In genomic region chr11:8262552-8263108, GRCh38 we compare ENCODE assay signal across 8 cellular contexts. TPM values are rescaled to one million over a fixed set of nuclear protein-coding genes. Genes with fewer than 3 reads are reported as not detected.
DNase-seq lines count a peak whose midpoint lies in the region; ATAC-seq and TF ChIP-seq lines count a peak whose summit lies in the region.

No MANE protein-coding gene starts in this region.

- no peak for TF ChIP-seq POLR2A in spleen (IDR thresholded peaks at IDR 0.05)

- H3K27ac ChIP-seq in ACC112 (ENCODE audit: low read depth, low read length): no peak overlapping the region
- no peak overlapping the region for H3K27ac ChIP-seq in spleen

- peak overlapping the region; percentile 76 for H3K4me3 ChIP-seq in ACC112 (ENCODE audit: low read depth, low read length)
- H3K4me3 ChIP-seq in spleen: peak overlapping the region; percentile 28 to 75 (median 48)

- TF ChIP-seq CTCF in spleen (IDR thresholded peaks at IDR 0.05 in 8 of 11, conservative IDR thresholded peaks at IDR 0.05 in 3 of 11): peak in 1 of 11 experiments; percentile 17

- WGBS in spleen, 5 donors: 0 to 4% (median 3%) methylated on average over 3 to 66 of the region's 66 CpGs

- ATAC-seq in GM18511 (IDR thresholded peaks at IDR 0.05; ENCODE audit: unreplicated experiment) (peak; percentile 50), GM18520 (IDR thresholded peaks at IDR 0.05; ENCODE audit: unreplicated experiment) (no peak)

- intact Hi-C loops in spleen (cut with DNase I; ENCODE audit: low total_unique reads): no loop called here

- in situ Hi-C loops in T47D (cut with HindIII; ENCODE audit: low pct_unique_long_range_greater_than_20kb, low sequenced_read_pairs): no loop called here

- H3K79me2 ChIP-seq in ACC112 (ENCODE audit: control insufficient read depth, insufficient read depth, low read length, unreplicated experiment): no peaks in the 10 kb centered on the region

- peak overlapping the region; percentile 32 for H2AFZ ChIP-seq in ACC112 (ENCODE audit: low read length, unreplicated experiment)

- H3K36me3 ChIP-seq in ACC112 (ENCODE audit: insufficient read depth, low read length): no peaks in the 10 kb centered on the region
- H3K36me3 ChIP-seq in spleen: no peaks in the 10 kb centered on the region

- DNase-seq in NCI-H345 treated with DMSO at 0.1 percent for 48 hours (lab: John Stamatoyannopoulos, UW; ENCODE audit: unreplicated experiment) (peak; percentile 14), T47D (ENCODE audit: low read depth in 1 of 2, low spot score in 1 of 2) (peak; percentile 53 to 54), inferior parietal cortex (ENCODE audit: extremely low spot score) (peak; percentile 12), spleen (peak; percentile 78), H4 (ENCODE audit: low spot score) (no peak)

- H3K4me1 ChIP-seq in ACC112 (ENCODE audit: control insufficient read depth, insufficient read depth, low read length, unreplicated experiment): no peaks in the 10 kb centered on the region
- peaks cover 8 to 30% (median 22%) of the 10 kb centered on the region in 6 donors for H3K4me1 ChIP-seq in spleen

- no peaks in the 10 kb centered on the region for H3K9me3 ChIP-seq in spleen

- H3K27me3 ChIP-seq in ACC112 (ENCODE audit: insufficient read depth, low read length) (peaks cover 80% of the 10 kb centered on the region), spleen (replicated peaks in 1 of 7) (peaks cover 0 to 89% (median 44%) of the 10 kb centered on the region in 7 donors)

RNA-seq across cellular contexts. Expression of gene LMO1, which starts 1.0 kb away (rescaled TPM):
- total RNA-seq in spleen: 1 to 10 TPM in 2 of 7 donors, under 1 TPM in 1, not detected in 4; 0.57 to 1.0 (median 1.0) TPM
- polyA plus RNA-seq in spleen: under 1 TPM in 2 of 3 donors, not detected in 1; 0.17 to 0.20 TPM
- 0.46 TPM in 1 of 2 replicates, not detected in the other for total RNA-seq in H4 (2014; rRNA removed; shearing (Covaris generic))
